In the genomic region with DNA sequence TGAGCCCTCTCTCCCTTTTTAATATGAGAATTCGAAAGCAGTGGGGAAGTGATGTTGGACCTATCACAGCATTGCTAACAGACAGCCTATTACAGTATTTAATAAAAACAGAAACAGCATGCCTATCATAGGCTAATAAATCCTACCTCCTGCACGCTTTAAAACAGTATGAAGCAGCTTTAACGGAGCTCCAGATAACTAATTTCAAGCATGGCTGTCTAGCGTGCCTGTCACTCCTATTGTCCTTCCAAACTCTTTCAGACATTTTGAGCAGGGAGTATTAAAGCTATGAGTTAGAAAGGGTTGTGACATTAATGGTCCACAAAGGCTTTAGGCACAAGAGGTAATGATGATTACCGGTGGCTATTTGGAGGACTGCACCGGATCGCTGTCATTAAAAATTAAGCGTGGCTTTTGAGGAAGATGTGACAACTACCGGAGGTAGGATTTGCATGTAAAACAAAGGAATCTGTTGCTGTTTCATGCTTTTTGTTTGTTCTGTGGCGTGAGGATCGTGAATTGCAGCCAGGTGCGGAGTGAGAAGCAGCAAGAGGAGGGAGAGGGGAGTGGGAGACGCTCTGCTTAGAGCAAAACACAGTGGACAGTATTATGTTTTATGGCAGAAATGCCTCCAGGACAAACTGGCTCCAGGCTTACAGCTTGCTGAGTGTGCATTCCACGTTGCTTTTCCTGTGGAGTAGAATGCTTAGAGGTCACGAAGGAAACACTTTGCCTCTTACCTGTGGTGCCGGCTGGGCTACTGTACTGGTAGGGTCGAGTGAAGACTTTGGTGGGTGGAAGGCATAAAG, we compare ENCODE assay signal across 8 cellular contexts. TPM values are rescaled to one million over a fixed set of nuclear protein-coding genes. Genes with fewer than 3 reads are reported as not detected.
A peak's percentile ranks its signal among the peaks of the same experiment; 100 is the strongest.
DNase-seq lines count a peak whose midpoint lies in the region; ATAC-seq, FAIRE-seq and TF ChIP-seq lines count a peak whose summit lies in the region.

A gene (plus strand): TSS at position 166 of the 809 bp plus-strand sequence.

- peak; percentile 36 for ATAC-seq in GM12878
- ATAC-seq in right lobe of liver: peak; percentile 43 to 62 (median 55)

- peaks cover 58% of the 10 kb centered on the region for H3K79me2 ChIP-seq in GM12878 (ENCODE audit: control insufficient read depth, insufficient read depth, low read length)

- FAIRE-seq in GM12878 (lab: Jason Lieb, UNC): no peak

- SMC1A ChIA-PET in GM12878 (lab: Charles Lee; ENCODE audit: uncharacterized antibody, unreplicated experiment): interaction anchor here (0.5 to 1.6 kb wide), 3 partner anchors 10 to 228 kb away, joined by 3 to 4 read pairs (median 3); no protein-coding TSS in a partner anchor

- H4K20me1 ChIP-seq in GM12878 (ENCODE audit: control insufficient read depth, insufficient read depth): no peaks in the 10 kb centered on the region

- TF ChIP-seq CTCF in AG04450 (IDR thresholded peaks at IDR 0.05; ENCODE audit: low read depth, low read length) (no peak), GM12878 (IDR thresholded peaks at IDR 0.05 in 2 of 3, conservative IDR thresholded peaks at IDR 0.05 in 1 of 3; ENCODE audit: control insufficient read depth in 2 of 3, extremely low read depth in 1 of 3, insufficient read depth in 1 of 3, low read depth in 3 of 3, low read length in 3 of 3) (no peak), right lobe of liver (IDR thresholded peaks at IDR 0.05) (no peak), uterus (IDR thresholded peaks at IDR 0.05) (no peak)

- peak; percentile 57 for TF ChIP-seq POLR2A in GM12878 (IDR thresholded peaks at IDR 0.05; ENCODE audit: low read depth, low read length)
- no peak for TF ChIP-seq POLR2A in right lobe of liver (IDR thresholded peaks at IDR 0.05)
- no peak for TF ChIP-seq POLR2A in uterus (IDR thresholded peaks at IDR 0.05)

- TF ChIP-seq EP300 in GM12878 (IDR thresholded peaks at IDR 0.05; ENCODE audit: borderline replicate concordance in 1 of 2, control insufficient read depth in 1 of 2, low read depth in 2 of 2, low read length in 2 of 2): no peak

- H3K4me3 ChIP-seq in AG04450 (ENCODE audit: low read depth, low read length): peak within 1 kb of the TSS; percentile 17
- peak within 1 kb of the TSS; percentile 72 for H3K4me3 ChIP-seq in GM12878
- peak within 1 kb of the TSS; percentile 8 to 23 (median 16) for H3K4me3 ChIP-seq in right lobe of liver
- H3K4me3 ChIP-seq in uterus: peak within 1 kb of the TSS; percentile 10 to 42

- RAD21 ChIA-PET in GM12878 (lab: Charles Lee; ENCODE audit: unreplicated experiment): no interaction called here

- H3K9ac ChIP-seq in GM12878 (ENCODE audit: control insufficient read depth, insufficient read depth, low read length): peak within 1 kb of the TSS; percentile 86

- H3K9me3 ChIP-seq in AG04450 (ENCODE audit: control insufficient read depth, insufficient read depth, low read length): no peaks in the 10 kb centered on the region
- no peaks in the 10 kb centered on the region for H3K9me3 ChIP-seq in GM12878 (replicated peaks; ENCODE audit: control insufficient read depth, insufficient read depth, low read length)
- H3K9me3 ChIP-seq in right lobe of liver: no peaks in the 10 kb centered on the region
- no peaks in the 10 kb centered on the region for H3K9me3 ChIP-seq in uterus

- H3K27ac ChIP-seq in AG04450 (ENCODE audit: low read depth, low read length) (no peak within 1 kb of the TSS), GM12878 (ENCODE audit: control insufficient read depth, insufficient read depth) (peak within 1 kb of the TSS; percentile 94), right lobe of liver (no peak within 1 kb of the TSS), uterus (peak within 1 kb of the TSS; percentile 2 to 19)

- H3K4me2 ChIP-seq in GM12878 (ENCODE audit: control insufficient read depth, insufficient read depth): peak within 1 kb of the TSS; percentile 94

- 0 out of 2 replicates have a peak, but pooled peaks have one; percentile 2 for TF ChIP-seq RAD21 in GM12878 (IDR thresholded peaks at IDR 0.05; ENCODE audit: insufficient read depth, low read depth, low read length)

- intact Hi-C loops in GM12878 (cut with micrococcal nuclease; ENCODE audit: unreplicated experiment) (no loop called here), right lobe of liver (cut with DNase I) (no loop called here), uterus (cut with DNase I; ENCODE audit: low total_unique reads) (no loop called here)

- in situ Hi-C loops in GM12878 (cut with MboI): no loop called here

- BruUV-seq in GM12878 (replicated peaks; lab: Mats Ljungman, UMichigan): no TSS peak

- H3K27me3 ChIP-seq in AG04450 (ENCODE audit: control insufficient read depth, insufficient read depth, low read length) (peaks cover 11% of the 10 kb centered on the region), GM12878 (replicated peaks in 1 of 2; ENCODE audit: control insufficient read depth in 2 of 2, insufficient read depth in 2 of 2, low read length in 1 of 2) (no peaks in the 10 kb centered on the region), right lobe of liver (no peaks in the 10 kb centered on the region), uterus (no peaks in the 10 kb centered on the region)

- no peak for DNase-seq in AG04450 (ENCODE audit: low read depth, low spot score)
- DNase-seq in M059J (ENCODE audit: low read depth): peak; percentile 71
- no peak for DNase-seq in GM12878 (ENCODE audit: low read depth, low spot score)
- DNase-seq in right lobe of liver: no peak
- no peak for DNase-seq in uterus
- DNase-seq in hepatic stellate cell (ENCODE audit: low spot score): no peak
- DNase-seq in activated CD4-positive, CD25-positive, alpha-beta regulatory T cell (lab: John Stamatoyannopoulos, UW): no peak
- no peak for DNase-seq in LoVo (ENCODE audit: low spot score)

- no peaks in the 10 kb centered on the region for H3K36me3 ChIP-seq in GM12878 (ENCODE audit: control insufficient read depth in 2 of 2, insufficient read depth in 2 of 2, low read length in 1 of 2)
- no peaks in the 10 kb centered on the region for H3K36me3 ChIP-seq in right lobe of liver
- H3K36me3 ChIP-seq in uterus: no peaks in the 10 kb centered on the region

- CTCF ChIA-PET in AG04450 (lab: Charles Lee): no interaction called here
- CTCF ChIA-PET in GM12878 (lab: Yijun Ruan, JAX): no interaction called here

- POLR2A ChIA-PET in AG04450 (lab: Yijun Ruan, JAX): no interaction called here
- POLR2A ChIA-PET in GM12878 (lab: Charles Lee): no interaction called here

- 17% methylated on average over 17 of the region's 17 CpGs for WGBS in GM12878 (ENCODE audit: insufficient coverage, insufficient replicate concordance, low lambda C conversion rate, missing lambda C conversion rate)
- WGBS in right lobe of liver (ENCODE audit: insufficient coverage, low coverage, low lambda C conversion rate, missing lambda C conversion rate): 4% methylated on average over 17 of the region's 17 CpGs

- peak within 1 kb of the TSS; percentile 81 for H2AFZ ChIP-seq in GM12878 (ENCODE audit: control insufficient read depth, low read depth, low read length)

- H3K4me1 ChIP-seq in GM12878 (ENCODE audit: control insufficient read depth, insufficient read depth, low read length) (peaks cover 21% of the 10 kb centered on the region), right lobe of liver (no peaks in the 10 kb centered on the region), uterus (no peaks in the 10 kb centered on the region)

TF ChIP-seq in GM12878, 131 proteins besides CTCF, POLR2A, EP300 and RAD21 (continues in another document):
- no peak for TF ChIP-seq NR2C2 (IDR thresholded peaks at IDR 0.05; ENCODE audit: borderline replicate concordance, control insufficient read depth, insufficient read length, low read depth)
- TF ChIP-seq, protein P1, sequence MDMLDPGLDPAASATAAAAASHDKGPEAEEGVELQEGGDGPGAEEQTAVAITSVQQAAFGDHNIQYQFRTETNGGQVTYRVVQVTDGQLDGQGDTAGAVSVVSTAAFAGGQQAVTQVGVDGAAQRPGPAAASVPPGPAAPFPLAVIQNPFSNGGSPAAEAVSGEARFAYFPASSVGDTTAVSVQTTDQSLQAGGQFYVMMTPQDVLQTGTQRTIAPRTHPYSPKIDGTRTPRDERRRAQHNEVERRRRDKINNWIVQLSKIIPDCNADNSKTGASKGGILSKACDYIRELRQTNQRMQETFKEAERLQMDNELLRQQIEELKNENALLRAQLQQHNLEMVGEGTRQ (IDR thresholded peaks at IDR 0.05; ENCODE audit: borderline replicate concordance, low read depth, low read length): no peak

RNA-seq across cellular contexts. Expression of the gene that starts here (rescaled TPM):
- polyA plus RNA-seq in AG04450 (2011; rRNA removed) (not detected in 2 replicates), GM12878 (2011; rRNA removed) (0.20 and 0.22 TPM in 2 replicates), GM12878 (2014; fragmentation: Illumina TruSeq; extraction: Trizol) (9.1 and 12.5 TPM in 2 replicates), GM12878 (2014; fragmentation: Nextera tagmentation; extraction: Ambion mirVana) (10 to 100 TPM; 10.2 to 18.0 TPM), GM12878 (2014; rRNA removed) (7.0 and 7.3 TPM in 2 replicates), GM12878 (2016; fragmentation: Nextera tagmentation; extraction: Ambion mirVana) (10 to 100 TPM; 17.8 to 18.8 TPM)
- not detected in 2 replicates for polyA minus RNA-seq in AG04450 (2011; rRNA and poly(A)+ RNA removed)
- total RNA-seq in M059J (2014; rRNA removed; shearing (Covaris generic)): 7.9 and 10.4 TPM in 2 replicates
- total RNA-seq in GM12878 (2013; cell fraction: nucleolus; rRNA removed): 0.81 and 1.2 TPM in 2 replicates
- total RNA-seq in GM12878 (2014; rRNA removed) (11.8 and 12.9 TPM in 2 replicates), GM12878 (2014; rRNA removed; fragmentation: Illumina TruSeq; extraction: Trizol) (14.9 and 21.2 TPM in 2 replicates), GM12878 (2021) (7.5 and 8.1 TPM in 2 replicates), right lobe of liver (not detected), uterus (10 to 100 TPM in 1 of 4 donors, 1 to 10 TPM in 1, under 1 TPM in 2; 0.29 to 12.7 (median 1.4) TPM)
- polyA plus RNA-seq in GM12878 (2011; ENCODE audit: low read depth): 5.2 TPM
- 0.23 TPM in 1 of 2 replicates, not detected in the other for polyA plus RNA-seq in GM12878 (2011; cell fraction: cytosol; rRNA removed)
- not detected in 2 replicates for polyA plus RNA-seq in GM12878 (2011; cell fraction: nucleus; rRNA removed)
- polyA plus RNA-seq in GM12878 (2012): 10.5 and 11.7 TPM in 2 replicates
- not detected in 2 replicates for polyA minus RNA-seq in GM12878 (2011; rRNA and poly(A)+ RNA removed)
- polyA minus RNA-seq in GM12878 (2011; cell fraction: cytosol; rRNA and poly(A)+ RNA removed): not detected in 2 replicates
- 0.24 TPM in 1 of 2 replicates, not detected in the other for polyA minus RNA-seq in GM12878 (2011; cell fraction: nucleus; rRNA and poly(A)+ RNA removed)

Comparison
In these comparisons a context has a peak if more than half of its experiments do, and no peak if none do; other contexts are left out.
1. Peak in ATAC-seq and H3K4me3 ChIP-seq in right lobe of liver; RNA of the gene not detected or under 1 TPM.
2. H3K27ac ChIP-seq: peak in GM12878 (single experiment) and uterus (2 of 2); none in AG04450 (single experiment) and right lobe of liver (0 of 3).
3. H3K4me3 ChIP-seq: peak in every context shown above with its lines; median percentile 72 in GM12878; 26 in uterus; 17 in AG04450; 16 in right lobe of liver.